ENCODE assay signal across 12 cellular contexts in genomic region chr4:56215901-56216300, GRCh38.
DNase-seq lines count a peak whose midpoint lies in the region; ATAC-seq and TF ChIP-seq lines count a peak whose summit lies in the region.
"Had no signal": no experiment of that assay in that cellular context is flagged by ENCODE, and none has a peak within 500 bp of the region (broad histone marks: within the 10 kb centered on the region; RNA-seq: fewer than 3 reads in every experiment).

No MANE protein-coding gene starts in this region.

- no peaks in the 10 kb centered on the region for H3K27me3 ChIP-seq in testis
- H3K27me3 ChIP-seq: tibial artery had no signal

- intact Hi-C loops in testis (cut with DNase I; ENCODE audit: low total_unique reads): no loop called here

- H3K4me1 ChIP-seq in testis: peaks cover 3% of the 10 kb centered on the region
- H3K4me1 ChIP-seq: tibial artery had no signal

- TF ChIP-seq CTCF in fibroblast of mammary gland (conservative IDR thresholded peaks at IDR 0.05; ENCODE audit: control insufficient read depth, insufficient read depth, low read depth, low read length) (no peak), testis (IDR thresholded peaks at IDR 0.05) (no peak)

- H3K4me3 ChIP-seq in fibroblast of mammary gland (ENCODE audit: control insufficient read depth, low read depth, low read length): no peak overlapping the region
- no peak overlapping the region for H3K4me3 ChIP-seq in testis
- H3K4me3 ChIP-seq: tibial artery had no signal

- H3K36me3 ChIP-seq in testis (ENCODE audit: low read depth, missing control alignments): no peaks in the 10 kb centered on the region
- H3K36me3 ChIP-seq: tibial artery had no signal

- DNase-seq in NCI-H1436 (lab: John Stamatoyannopoulos, UW) (peak; percentile 43), NCI-H1436 treated with DMSO at 0.1 percent for 48 hours (lab: John Stamatoyannopoulos, UW) (no peak), RPMI7951 (ENCODE audit: low read depth) (peak; percentile 4), fibroblast of mammary gland (ENCODE audit: low read depth) (peak; percentile 63), testis (peak; percentile 68), NCI-H1048 (lab: John Stamatoyannopoulos, UW) (no peak), DMS53 (lab: John Stamatoyannopoulos, UW) (no peak)
- DNase-seq: activated B cell treated with CpG ODN at 0.5 μM for 24 hours; naive thymus-derived CD8-positive, alpha-beta T cell; stimulated activated CD4-positive, alpha-beta T cell treated with anti-CD3 and anti-CD28 coated beads, Interleukin-4, amount 100 ng/mL, for 1 hour; tibial artery had no signal

- no peak for TF ChIP-seq POLR2A in testis (IDR thresholded peaks at IDR 0.05)

- H3K27ac ChIP-seq in testis: no peak overlapping the region
- H3K27ac ChIP-seq: tibial artery had no signal

- ATAC-seq in GM21737 (IDR thresholded peaks at IDR 0.05; ENCODE audit: unreplicated experiment): no peak
- ATAC-seq: naive thymus-derived CD8-positive, alpha-beta T cell had no signal

- H3K9me3 ChIP-seq in testis: no peaks in the 10 kb centered on the region
- H3K9me3 ChIP-seq: tibial artery had no signal

- WGBS in testis, 2 donors: 41 to 54% methylated on average over 3 of the region's 3 CpGs

Comparison
In these comparisons a context has a peak if more than half of its experiments do, and no peak if none do; other contexts are left out.
1. DNase-seq: peak in NCI-H1436 (single experiment), RPMI7951 (single experiment), fibroblast of mammary gland (single experiment) and testis (single experiment); none in NCI-H1436 treated with DMSO at 0.1 percent for 48 hours (single experiment), NCI-H1048 (single experiment) and DMS53 (single experiment).